ENCODE assay signal across 15 cellular contexts in genomic region chr4:2958446-2958845, GRCh38. TPM values are rescaled to one million over a fixed set of nuclear protein-coding genes. Genes with fewer than 3 reads are reported as not detected.
DNase-seq lines count a peak whose midpoint lies in the region; ATAC-seq and TF ChIP-seq lines count a peak whose summit lies in the region.
"Had no signal": no experiment of that assay in that cellular context is flagged by ENCODE, and none has a peak within 500 bp of the region (broad histone marks: within the 10 kb centered on the region; RNA-seq: fewer than 3 reads in every experiment).

No MANE protein-coding gene starts in this region.

- H3K56ac ChIP-seq in H9 (ENCODE audit: insufficient read length, low read depth, low read length): no peak overlapping the region

- H3K23me2 ChIP-seq in H9 (ENCODE audit: insufficient read length, low read depth, low read length, poor library complexity, severe bottlenecking): no peaks in the 10 kb centered on the region

- H2BK20ac ChIP-seq in H9 (ENCODE audit: low read depth, low read length, poor library complexity, severe bottlenecking): no peak overlapping the region

- H3K4me2 ChIP-seq in skeletal muscle satellite cell (ENCODE audit: low read length): peak overlapping the region; percentile 63
- no peak overlapping the region for H3K4me2 ChIP-seq in H9 (ENCODE audit: insufficient read depth, insufficient read length, low read length)
- H3K4me2 ChIP-seq: A549 had no signal

- no peak for DNase-seq in activated CD8-positive, alpha-beta T cell treated with anti-CD3 and anti-CD28 coated beads for 36 hours
- DNase-seq in activated CD8-positive, alpha-beta T cell treated with anti-CD3 and anti-CD28 coated beads, Interleukin-2, amount 10 ng/mL, durations not matched to agents 7 days and 5 days: no peak
- DNase-seq in activated CD4-positive, alpha-beta memory T cell treated with anti-CD3 and anti-CD28 coated beads for 36 hours: no peak
- DNase-seq in fibroblast of mammary gland (ENCODE audit: low read depth) (peak; percentile 39), H9 (no peak), NCI-H1417 treated with DMSO at 0.1 percent for 48 hours (lab: John Stamatoyannopoulos, UW) (no peak)
- DNase-seq: activated CD8-positive, alpha-beta memory T cell treated with anti-CD3 and anti-CD28 coated beads, Interleukin-2, amount 50 U/mL, for 4 hours; caudate nucleus; left ventricle myocardium inferior; NCI-H510A; RPMI8226; T-helper 9 cell had no signal

- POLR2A ChIA-PET in activated CD8-positive, alpha-beta T cell treated with anti-CD3 and anti-CD28 coated beads for 36 hours (lab: Charles Lee): interaction anchor here (1.0 to 1.8 kb wide), 3 partner anchors 11 to 213 kb away, joined by 3 to 6 read pairs (median 4); no protein-coding TSS in a partner anchor
- POLR2A ChIA-PET in activated CD8-positive, alpha-beta T cell treated with anti-CD3 and anti-CD28 coated beads, Interleukin-2, amount 10 ng/mL, durations not matched to agents 7 days and 5 days (lab: Charles Lee): no interaction called here
- POLR2A ChIA-PET in activated CD4-positive, alpha-beta memory T cell treated with anti-CD3 and anti-CD28 coated beads for 36 hours (lab: Charles Lee): no interaction called here

- peaks cover 65% of the 10 kb centered on the region for H3K36me3 Mint-ChIP-seq in activated CD8-positive, alpha-beta T cell treated with anti-CD3 and anti-CD28 coated beads for 36 hours (ENCODE audit: low read depth)
- peaks cover 59% of the 10 kb centered on the region for H3K36me3 Mint-ChIP-seq in activated CD8-positive, alpha-beta T cell treated with anti-CD3 and anti-CD28 coated beads, Interleukin-2, amount 10 ng/mL, durations not matched to agents 7 days and 5 days (ENCODE audit: low read depth)
- H3K36me3 Mint-ChIP-seq in activated CD4-positive, alpha-beta memory T cell treated with anti-CD3 and anti-CD28 coated beads for 36 hours: peaks cover 56% of the 10 kb centered on the region
- H3K36me3 Mint-ChIP-seq in H9 (ENCODE audit: insufficient read depth in 1 of 3, low read depth in 3 of 3): peaks cover 62 to 66% (median 62%) of the 10 kb centered on the region in 3 experiments

- intact Hi-C loops in activated CD8-positive, alpha-beta T cell treated with anti-CD3 and anti-CD28 coated beads for 36 hours (cut with micrococcal nuclease): no loop called here
- intact Hi-C loops in activated CD4-positive, alpha-beta memory T cell treated with anti-CD3 and anti-CD28 coated beads for 36 hours (cut with micrococcal nuclease): no loop called here

- no peaks in the 10 kb centered on the region for H3K27me3 ChIP-seq in skeletal muscle satellite cell (ENCODE audit: control insufficient read depth, insufficient read depth, low read length)
- no peaks in the 10 kb centered on the region for H3K27me3 ChIP-seq in H9 (ENCODE audit: insufficient read depth, low read length)

- no peak overlapping the region for H3K23ac ChIP-seq in H9 (ENCODE audit: insufficient read length, low read depth, low read length)

- H3K27ac Mint-ChIP-seq in activated CD8-positive, alpha-beta T cell treated with anti-CD3 and anti-CD28 coated beads for 36 hours: peak overlapping the region; percentile 65
- no peak overlapping the region for H3K27ac Mint-ChIP-seq in activated CD8-positive, alpha-beta T cell treated with anti-CD3 and anti-CD28 coated beads, Interleukin-2, amount 10 ng/mL, durations not matched to agents 7 days and 5 days
- H3K27ac Mint-ChIP-seq in activated CD4-positive, alpha-beta memory T cell treated with anti-CD3 and anti-CD28 coated beads for 36 hours: peak overlapping the region; percentile 64
- peak overlapping the region in 1 of 3 experiments; percentile 76; a peak in 2 of 7 replicates for H3K27ac Mint-ChIP-seq in H9

- no peak overlapping the region for H3K27ac ChIP-seq in H9 (ENCODE audit: insufficient read length, low read depth, low read length)
- H3K27ac ChIP-seq: A549, left ventricle myocardium inferior had no signal

- H3T11ph ChIP-seq in H9 (ENCODE audit: low read length): no peak overlapping the region

- TF ChIP-seq CTCF in activated CD8-positive, alpha-beta T cell treated with anti-CD3 and anti-CD28 coated beads for 36 hours (IDR thresholded peaks at IDR 0.05): no peak
- no peak for TF ChIP-seq CTCF in fibroblast of mammary gland (conservative IDR thresholded peaks at IDR 0.05; ENCODE audit: control insufficient read depth, insufficient read depth, low read depth, low read length)
- no peak for TF ChIP-seq CTCF in H9 (conservative IDR thresholded peaks at IDR 0.05)

- H2AFZ ChIP-seq in H9 (ENCODE audit: low read length): no peak overlapping the region

- H3K36me3 ChIP-seq in skeletal muscle satellite cell (ENCODE audit: insufficient read depth, low read length): peaks cover 35% of the 10 kb centered on the region

- no peak overlapping the region for H4K91ac ChIP-seq in H9 (ENCODE audit: insufficient read length, low read depth, low read length)

- no peak overlapping the region for H2BK120ac ChIP-seq in H9 (ENCODE audit: low read depth, low read length, poor library complexity, severe bottlenecking)

- no peak overlapping the region for H2BK5ac ChIP-seq in H9 (ENCODE audit: insufficient read length, low read length)

- H3K9ac ChIP-seq in skeletal muscle satellite cell (ENCODE audit: low read depth, low read length) (peak overlapping the region; percentile 1), H9 (ENCODE audit: extremely low read depth, insufficient read length, low read length) (no peak overlapping the region)

- H3K79me1 ChIP-seq in H9 (ENCODE audit: insufficient read depth, low read depth, low read length, poor library complexity, severe bottlenecking): no peaks in the 10 kb centered on the region

- no peaks in the 10 kb centered on the region for H4K20me1 ChIP-seq in H9 (ENCODE audit: control insufficient read depth, insufficient read depth, insufficient read length)

- H3K27me3 Mint-ChIP-seq in activated CD8-positive, alpha-beta T cell treated with anti-CD3 and anti-CD28 coated beads for 36 hours: no peaks in the 10 kb centered on the region
- no peaks in the 10 kb centered on the region for H3K27me3 Mint-ChIP-seq in activated CD8-positive, alpha-beta T cell treated with anti-CD3 and anti-CD28 coated beads, Interleukin-2, amount 10 ng/mL, durations not matched to agents 7 days and 5 days (ENCODE audit: low read depth)
- no peaks in the 10 kb centered on the region for H3K27me3 Mint-ChIP-seq in activated CD4-positive, alpha-beta memory T cell treated with anti-CD3 and anti-CD28 coated beads for 36 hours
- H3K27me3 Mint-ChIP-seq in H9 (ENCODE audit: low read depth): no peaks in the 10 kb centered on the region

- no peak overlapping the region for H3K4ac ChIP-seq in H9 (ENCODE audit: low read depth, low read length)

- H3K9me3 ChIP-seq in skeletal muscle satellite cell (replicated peaks; ENCODE audit: low read length): no peaks in the 10 kb centered on the region
- H3K9me3 ChIP-seq in H9 (ENCODE audit: control insufficient read depth, low read depth, low read length): peaks cover 14% of the 10 kb centered on the region
- H3K9me3 ChIP-seq: A549, left ventricle myocardium inferior had no signal

- H3K79me2 ChIP-seq in H9 (ENCODE audit: insufficient read depth, low read length): no peaks in the 10 kb centered on the region

- H3K4me1 ChIP-seq in skeletal muscle satellite cell (ENCODE audit: control insufficient read depth, insufficient read depth, low read length): peaks cover 29% of the 10 kb centered on the region
- H3K4me1 ChIP-seq in H9 (ENCODE audit: insufficient read depth, low read length): no peaks in the 10 kb centered on the region

- H2BK15ac ChIP-seq in H9 (ENCODE audit: low read depth, low read length): no peak overlapping the region

- H4K5ac ChIP-seq in H9 (ENCODE audit: insufficient read length, low read depth, low read length): no peak overlapping the region

- no peaks in the 10 kb centered on the region for H3K9me3 Mint-ChIP-seq in activated CD8-positive, alpha-beta T cell treated with anti-CD3 and anti-CD28 coated beads for 36 hours
- no peaks in the 10 kb centered on the region for H3K9me3 Mint-ChIP-seq in activated CD8-positive, alpha-beta T cell treated with anti-CD3 and anti-CD28 coated beads, Interleukin-2, amount 10 ng/mL, durations not matched to agents 7 days and 5 days (ENCODE audit: insufficient read depth)
- no peaks in the 10 kb centered on the region for H3K9me3 Mint-ChIP-seq in activated CD4-positive, alpha-beta memory T cell treated with anti-CD3 and anti-CD28 coated beads for 36 hours
- peaks cover 33 to 35% of the 10 kb centered on the region in 2 experiments for H3K9me3 Mint-ChIP-seq in H9

- H3K4me3 Mint-ChIP-seq in activated CD8-positive, alpha-beta T cell treated with anti-CD3 and anti-CD28 coated beads for 36 hours: no peak overlapping the region
- H3K4me3 Mint-ChIP-seq in activated CD8-positive, alpha-beta T cell treated with anti-CD3 and anti-CD28 coated beads, Interleukin-2, amount 10 ng/mL, durations not matched to agents 7 days and 5 days: no peak overlapping the region
- no peak overlapping the region for H3K4me3 Mint-ChIP-seq in activated CD4-positive, alpha-beta memory T cell treated with anti-CD3 and anti-CD28 coated beads for 36 hours
- H3K4me3 Mint-ChIP-seq in H9: no peak overlapping the region; a peak in 1 of 5 replicates

- ATAC-seq in activated CD8-positive, alpha-beta T cell treated with anti-CD3 and anti-CD28 coated beads for 36 hours: no peak
- ATAC-seq in activated CD8-positive, alpha-beta T cell treated with anti-CD3 and anti-CD28 coated beads, Interleukin-2, amount 10 ng/mL, durations not matched to agents 7 days and 5 days: no peak
- ATAC-seq in HG02970 (IDR thresholded peaks at IDR 0.05; ENCODE audit: low FRiP score, unreplicated experiment): no peak
- ATAC-seq: A549 had no signal

- H3K14ac ChIP-seq in H9 (ENCODE audit: insufficient read depth, low read length): no peak overlapping the region

- no CpG with 5 or more reads among the region's 9 CpGs for WGBS in H9 (ENCODE audit: extremely low coverage, insufficient read length, low lambda C conversion rate)

- no peak overlapping the region for H3K18ac ChIP-seq in H9 (ENCODE audit: insufficient read length, low read depth, low read length)

- H4K8ac ChIP-seq in H9 (replicated peaks; ENCODE audit: insufficient read length, low read depth, low read length): no peak overlapping the region

- H3K4me1 Mint-ChIP-seq in activated CD8-positive, alpha-beta T cell treated with anti-CD3 and anti-CD28 coated beads for 36 hours (ENCODE audit: low read depth): peaks cover 63% of the 10 kb centered on the region
- H3K4me1 Mint-ChIP-seq in activated CD8-positive, alpha-beta T cell treated with anti-CD3 and anti-CD28 coated beads, Interleukin-2, amount 10 ng/mL, durations not matched to agents 7 days and 5 days (ENCODE audit: low read depth): peaks cover 65% of the 10 kb centered on the region
- peaks cover 71% of the 10 kb centered on the region for H3K4me1 Mint-ChIP-seq in activated CD4-positive, alpha-beta memory T cell treated with anti-CD3 and anti-CD28 coated beads for 36 hours (ENCODE audit: low read depth)
- peaks cover 10 to 18% of the 10 kb centered on the region in 2 experiments for H3K4me1 Mint-ChIP-seq in H9

- no peak overlapping the region for H2BK12ac ChIP-seq in H9 (ENCODE audit: insufficient read length, low read depth, low read length)

- H2AK5ac ChIP-seq in H9 (ENCODE audit: insufficient read length, low read length): no peak overlapping the region

- no peak overlapping the region for H3K4me3 ChIP-seq in fibroblast of mammary gland (ENCODE audit: control insufficient read depth, low read depth, low read length)
- H3K4me3 ChIP-seq in skeletal muscle satellite cell (ENCODE audit: low read length): peak overlapping the region; percentile 13
- H3K4me3 ChIP-seq: A549, left ventricle myocardium inferior had no signal

- CTCF ChIA-PET in activated CD8-positive, alpha-beta T cell treated with anti-CD3 and anti-CD28 coated beads for 36 hours (lab: Charles Lee): no interaction called here
- CTCF ChIA-PET in activated CD8-positive, alpha-beta T cell treated with anti-CD3 and anti-CD28 coated beads, Interleukin-2, amount 10 ng/mL, durations not matched to agents 7 days and 5 days (lab: Charles Lee): no interaction called here
- CTCF ChIA-PET in activated CD4-positive, alpha-beta memory T cell treated with anti-CD3 and anti-CD28 coated beads for 36 hours (lab: Charles Lee): interaction anchor here (1.3 kb wide), 1 partner anchor 22 kb away, joined by 3 read pairs; no protein-coding TSS in a partner anchor

RNA-seq across cellular contexts. Expression of gene NOP14, which starts 4.8 kb away (rescaled TPM):
- 10 to 100 TPM; 76.8 to 77.3 TPM for total RNA-seq in activated CD8-positive, alpha-beta T cell treated with anti-CD3 and anti-CD28 coated beads for 36 hours
- 10 to 100 TPM; 47.6 to 52.3 TPM for total RNA-seq in activated CD8-positive, alpha-beta T cell treated with anti-CD3 and anti-CD28 coated beads, Interleukin-2, amount 10 ng/mL, durations not matched to agents 7 days and 5 days
- 10 to 100 TPM; 67.4 to 73.4 TPM for total RNA-seq in activated CD4-positive, alpha-beta memory T cell treated with anti-CD3 and anti-CD28 coated beads for 36 hours
- 30.4 and 37.5 TPM in 2 replicates for total RNA-seq in skeletal muscle satellite cell (2012; rRNA removed)
- 50.1 and 50.3 TPM in 2 replicates for total RNA-seq in H9 (2021)

RNA-seq across cellular contexts. Expression of gene GRK4, which starts 4.9 kb away (rescaled TPM):
- total RNA-seq in activated CD8-positive, alpha-beta T cell treated with anti-CD3 and anti-CD28 coated beads for 36 hours: 1 to 10 TPM; 2.8 to 3.0 TPM
- 1 to 10 TPM; 2.2 to 2.6 TPM for total RNA-seq in activated CD8-positive, alpha-beta T cell treated with anti-CD3 and anti-CD28 coated beads, Interleukin-2, amount 10 ng/mL, durations not matched to agents 7 days and 5 days
- 1 to 10 TPM; 2.3 to 3.0 TPM for total RNA-seq in activated CD4-positive, alpha-beta memory T cell treated with anti-CD3 and anti-CD28 coated beads for 36 hours
- total RNA-seq in skeletal muscle satellite cell (2012; rRNA removed): 2.2 and 5.3 TPM in 2 replicates
- 4.3 and 4.8 TPM in 2 replicates for total RNA-seq in H9 (2021)
